24 cellular contexts compared by ENCODE assay signal in genomic region chr3:21624514-21624913, GRCh38.
DNase-seq lines count a peak whose midpoint lies in the region; ATAC-seq and TF ChIP-seq lines count a peak whose summit lies in the region.
"Had no signal": no experiment of that assay in that cellular context is flagged by ENCODE, and none has a peak within 500 bp of the region (broad histone marks: within the 10 kb centered on the region; RNA-seq: fewer than 3 reads in every experiment).

No MANE protein-coding gene starts in this region.

- no peak overlapping the region for H3K27ac Mint-ChIP-seq in MCF 10A (ENCODE audit: low read depth, unreplicated experiment)
- H3K27ac Mint-ChIP-seq in effector memory CD8-positive, alpha-beta T cell: no peak overlapping the region
- H3K27ac Mint-ChIP-seq: CD14-positive monocyte had no signal

- ATAC-seq in effector memory CD8-positive, alpha-beta T cell (replicated peaks): no peak
- no peak for ATAC-seq in stimulated activated naive CD8-positive, alpha-beta T cell treated with anti-CD3 and anti-CD28 coated beads, Interleukin-15, Interleukin-2, amounts not matched to agents 100 U/mL and 50 U/mL, for 24 hours
- ATAC-seq: HepG2 had no signal

- no peaks in the 10 kb centered on the region for H3K4me1 Mint-ChIP-seq in MCF 10A (ENCODE audit: insufficient read depth, unreplicated experiment)
- H3K4me1 Mint-ChIP-seq in effector memory CD8-positive, alpha-beta T cell (ENCODE audit: low read depth in 2 of 2): no peaks in the 10 kb centered on the region
- H3K4me1 Mint-ChIP-seq: CD14-positive monocyte had no signal

- H3K27me3 Mint-ChIP-seq in MCF 10A (ENCODE audit: insufficient read depth, unreplicated experiment): no peaks in the 10 kb centered on the region
- no peaks in the 10 kb centered on the region for H3K27me3 Mint-ChIP-seq in effector memory CD8-positive, alpha-beta T cell

- H3K36me3 ChIP-seq in breast epithelium (no peaks in the 10 kb centered on the region), esophagus muscularis mucosa (no peaks in the 10 kb centered on the region)
- H3K36me3 ChIP-seq: BE2C, MG63, SJSA1 had no signal

- H3K9me3 Mint-ChIP-seq in MCF 10A (ENCODE audit: unreplicated experiment): no peaks in the 10 kb centered on the region
- H3K9me3 Mint-ChIP-seq in effector memory CD8-positive, alpha-beta T cell: peaks cover 2 to 7% of the 10 kb centered on the region in 2 donors

- CTCF ChIA-PET in MCF 10A (lab: Yijun Ruan, JAX): no interaction called here

- no peak for TF ChIP-seq POLR2A in breast epithelium (IDR thresholded peaks at IDR 0.05)
- TF ChIP-seq POLR2A in esophagus muscularis mucosa (IDR thresholded peaks at IDR 0.05; ENCODE audit: low read depth): no peak

- peak; percentile 37 for DNase-seq in MCF 10A (ENCODE audit: unreplicated experiment)
- DNase-seq in breast epithelium (ENCODE audit: low spot score in 2 of 2): no peak
- no peak for DNase-seq in esophagus muscularis mucosa (ENCODE audit: extremely low spot score)
- DNase-seq in myocyte (ENCODE audit: low read depth): peak; percentile 26
- DNase-seq in NCI-H146 treated with DMSO at 0.1 percent for 48 hours (lab: John Stamatoyannopoulos, UW; ENCODE audit: unreplicated experiment): no peak
- DNase-seq in DMS79 treated with DMSO at 0.1 percent for 48 hours (lab: John Stamatoyannopoulos, UW): no peak
- no peak for DNase-seq in effector memory CD8-positive, alpha-beta T cell
- DNase-seq in stimulated activated naive CD8-positive, alpha-beta T cell treated with anti-CD3 and anti-CD28 coated beads, Interleukin-15, Interleukin-2, amounts not matched to agents 100 U/mL and 50 U/mL, for 24 hours: no peak
- DNase-seq: ACHN, BE2C, Calu3, Karpas-422, MG63, NCI-H1105 treated with DMSO at 0.1 percent for 48 hours, NCI-H146, NCI-H2029, NCI-H446 treated with DMSO at 0.1 percent for 48 hours, NCI-H526 treated with DMSO at 0.1 percent for 48 hours, Right ventricle myocardium superior, RPMI8226 had no signal

- POLR2A ChIA-PET in MCF 10A (lab: Yijun Ruan, JAX): no interaction called here

- H3K9me3 ChIP-seq in breast epithelium: no peaks in the 10 kb centered on the region
- H3K9me3 ChIP-seq in esophagus muscularis mucosa: no peaks in the 10 kb centered on the region
- H3K9me3 ChIP-seq: BE2C, MG63, SJSA1 had no signal

- no peaks in the 10 kb centered on the region for H3K36me3 Mint-ChIP-seq in MCF 10A (ENCODE audit: insufficient read depth, unreplicated experiment)
- no peaks in the 10 kb centered on the region for H3K36me3 Mint-ChIP-seq in effector memory CD8-positive, alpha-beta T cell (ENCODE audit: insufficient read depth)
- H3K36me3 Mint-ChIP-seq: CD14-positive monocyte had no signal

- H3K27ac ChIP-seq in breast epithelium: peak overlapping the region in 1 of 2 donors; percentile 39
- peak overlapping the region in 1 of 4 donors; percentile 37 for H3K27ac ChIP-seq in esophagus muscularis mucosa (replicated peaks in 1 of 4)
- H3K27ac ChIP-seq: 22Rv1, SJSA1 had no signal

- TF ChIP-seq CTCF in MCF 10A (IDR thresholded peaks at IDR 0.05; ENCODE audit: unreplicated experiment) (no peak), breast epithelium (IDR thresholded peaks at IDR 0.05) (no peak), esophagus muscularis mucosa (IDR thresholded peaks at IDR 0.05) (no peak)

- WGBS in esophagus muscularis mucosa: 72% methylated on average over 4 of the region's 4 CpGs

- H3K4me3 ChIP-seq in breast epithelium (no peak overlapping the region), esophagus muscularis mucosa (no peak overlapping the region)
- H3K4me3 ChIP-seq: MG63, SJSA1 had no signal

- intact Hi-C loops in MCF 10A (cut with micrococcal nuclease) (no loop called here), breast epithelium (cut with DNase I; ENCODE audit: low total_unique reads) (no loop called here), esophagus muscularis mucosa (cut with DNase I) (no loop called here)

- no peak overlapping the region for H3K4me3 Mint-ChIP-seq in MCF 10A (ENCODE audit: unreplicated experiment)
- H3K4me3 Mint-ChIP-seq in effector memory CD8-positive, alpha-beta T cell: no peak overlapping the region
- H3K4me3 Mint-ChIP-seq: CD14-positive monocyte had no signal

- no TSS peak for BruUV-seq in MCF 10A (replicated peaks; lab: Mats Ljungman, UMichigan)

- H3K27me3 ChIP-seq in breast epithelium: no peaks in the 10 kb centered on the region
- no peaks in the 10 kb centered on the region for H3K27me3 ChIP-seq in esophagus muscularis mucosa
- H3K27me3 ChIP-seq: BE2C, MG63, SJSA1 had no signal

- H3K4me1 ChIP-seq in breast epithelium (no peaks in the 10 kb centered on the region), esophagus muscularis mucosa (peaks cover 0 to 15% (median 0%) of the 10 kb centered on the region in 4 donors)
- H3K4me1 ChIP-seq: BE2C, SJSA1 had no signal

- TF ChIP-seq EP300 in esophagus muscularis mucosa (IDR thresholded peaks at IDR 0.05): peak; percentile 29

Comparison
In these comparisons a context has a peak if more than half of its experiments do, and no peak if none do; other contexts are left out.
1. DNase-seq: peak in MCF 10A (single experiment) and myocyte (single experiment); none in breast epithelium (0 of 2), esophagus muscularis mucosa (single experiment), NCI-H146 treated with DMSO at 0.1 percent for 48 hours (single experiment), DMS79 treated with DMSO at 0.1 percent for 48 hours (single experiment), effector memory CD8-positive, alpha-beta T cell (0 of 3) and stimulated activated naive CD8-positive, alpha-beta T cell treated with anti-CD3 and anti-CD28 coated beads, Interleukin-15, Interleukin-2, amounts not matched to agents 100 U/mL and 50 U/mL, for 24 hours (single experiment).